ENCODE assay signal across 21 cellular contexts in the genomic region with DNA sequence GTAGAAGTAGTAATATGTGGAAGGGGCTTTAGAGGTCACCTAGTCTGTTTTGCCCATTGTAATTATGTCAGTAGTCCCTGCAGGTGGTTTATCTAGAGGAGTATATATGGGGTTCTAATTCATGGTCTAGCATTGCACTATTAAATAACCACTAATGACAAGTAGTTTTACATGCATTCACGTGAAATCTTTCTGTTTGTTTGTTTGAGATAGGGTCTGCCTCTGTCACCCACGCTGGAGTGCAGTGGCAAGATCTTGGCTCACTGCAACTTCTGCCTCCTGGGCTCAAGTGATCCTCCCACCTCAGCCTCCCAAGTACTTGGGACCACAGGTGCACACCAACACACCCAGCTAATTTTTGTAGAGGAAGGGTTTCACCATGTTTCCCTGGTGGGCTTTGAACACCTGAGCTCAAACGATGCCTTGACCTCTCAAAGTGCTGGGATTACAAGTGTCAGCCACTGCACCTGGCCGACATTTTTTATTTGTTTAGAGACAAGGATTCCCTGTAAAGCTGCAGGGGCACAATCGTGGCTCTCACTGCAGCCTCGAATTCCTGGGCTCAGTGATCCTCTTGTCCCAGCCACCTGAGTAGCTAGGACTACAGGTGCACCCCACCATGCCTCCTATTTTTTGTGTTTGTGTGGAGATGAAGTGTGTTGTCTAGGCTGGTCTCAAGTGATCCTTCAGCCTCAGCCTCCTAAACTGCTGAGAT. TPM values are rescaled to one million over a fixed set of nuclear protein-coding genes. Genes with fewer than 3 reads are reported as not detected.
DNase-seq lines count a peak whose midpoint lies in the region; ATAC-seq and TF ChIP-seq lines count a peak whose summit lies in the region.
"Had no signal": no experiment of that assay in that cellular context is flagged by ENCODE, and none has a peak within 500 bp of the region (broad histone marks: within the 10 kb centered on the region; RNA-seq: fewer than 3 reads in every experiment).

No MANE protein-coding gene starts in this region.

- no peaks in the 10 kb centered on the region for H4K20me1 ChIP-seq in H9 (ENCODE audit: control insufficient read depth, insufficient read depth, insufficient read length)

- no peak overlapping the region for H3K27ac ChIP-seq in H9 (ENCODE audit: insufficient read length, low read depth, low read length)
- H3K27ac ChIP-seq: gastrocnemius medialis, tibial nerve had no signal

- no peak overlapping the region for H4K8ac ChIP-seq in H9 (replicated peaks; ENCODE audit: insufficient read length, low read depth, low read length)

- WGBS in H9 (ENCODE audit: extremely low coverage, insufficient read length, low lambda C conversion rate), result no CpG with 5 or more reads among the region's 6 CpGs

- no peaks in the 10 kb centered on the region for H3K79me2 ChIP-seq in H9 (ENCODE audit: insufficient read depth, low read length)

- H2BK12ac ChIP-seq in H9 (ENCODE audit: insufficient read length, low read depth, low read length), result no peak overlapping the region

- no peak overlapping the region for H3K4ac ChIP-seq in H9 (ENCODE audit: low read depth, low read length)

- no peaks in the 10 kb centered on the region for H3K4me1 ChIP-seq in H9 (ENCODE audit: insufficient read depth, low read length)
- H3K4me1 ChIP-seq: gastrocnemius medialis, tibial nerve had no signal

- H3K27me3 Mint-ChIP-seq in activated CD4-positive, alpha-beta T cell treated with anti-CD3 and anti-CD28 coated beads, Interleukin-2, amount 10 ng/mL, durations not matched to agents 24 days and 14 days, result no peaks in the 10 kb centered on the region
- H3K27me3 Mint-ChIP-seq in H9 (ENCODE audit: low read depth), result no peaks in the 10 kb centered on the region; the same call in 1 of the 2 replicates
- peaks cover 24% of the 10 kb centered on the region for H3K27me3 Mint-ChIP-seq in WTC11 (ENCODE audit: low read depth)
- peaks cover 3% of the 10 kb centered on the region for H3K27me3 Mint-ChIP-seq in nephron progenitor cell (ENCODE audit: low read depth, poor library complexity)
- H3K27me3 Mint-ChIP-seq: activated CD8-positive, alpha-beta T cell treated with anti-CD3 and anti-CD28 coated beads for 36 hours; memory B cell had no signal

- H4K91ac ChIP-seq in H9 (ENCODE audit: insufficient read length, low read depth, low read length), result no peak overlapping the region

- DNase-seq in activated CD4-positive, alpha-beta T cell treated with anti-CD3 and anti-CD28 coated beads, Interleukin-2, amount 10 ng/mL, durations not matched to agents 24 days and 14 days, result no peak
- DNase-seq in activated CD4-positive, alpha-beta T cell treated with anti-CD3 and anti-CD28 coated beads, Interleukin-2, amount 50 U/mL, for 48 hours, result no peak
- peak; percentile 44 for DNase-seq in H9
- no peak for DNase-seq in WTC11 (ENCODE audit: low spot score)
- no peak for DNase-seq in nephron progenitor cell
- DNase-seq in stimulated activated CD4-positive, alpha-beta T cell treated with anti-CD3 and anti-CD28 coated beads, Interleukin-4, amount 100 ng/mL, for 1 hour, result no peak
- no peak for DNase-seq in SIG-M5 treated with dmso at 0.1 percent for 504 hours (lab: John Stamatoyannopoulos, UW; ENCODE audit: unreplicated experiment)
- DNase-seq: activated CD4-positive, CD25-positive, alpha-beta regulatory T cell; activated CD8-positive, alpha-beta T cell treated with anti-CD3 and anti-CD28 coated beads for 36 hours; gastrocnemius medialis; hippocampal formation; immature natural killer cell; Kasumi-1; left colon; SHP77 treated with DMSO at 0.1 percent for 48 hours; T1000 had no signal

- H3K9me3 ChIP-seq in H9 (ENCODE audit: control insufficient read depth, low read depth, low read length), result no peaks in the 10 kb centered on the region
- H3K9me3 ChIP-seq: gastrocnemius medialis, HAP-1, tibial nerve had no signal

- peak; percentile 27 for ATAC-seq in WTC11
- no peak for ATAC-seq in GM21526 (IDR thresholded peaks at IDR 0.05; ENCODE audit: low FRiP score, unreplicated experiment)
- ATAC-seq: activated CD8-positive, alpha-beta T cell treated with anti-CD3 and anti-CD28 coated beads for 36 hours; gastrocnemius medialis; left colon; Panc1 had no signal

- TF ChIP-seq CTCF in H9 (conservative IDR thresholded peaks at IDR 0.05), result no peak
- no peak for TF ChIP-seq CTCF in WTC11 (IDR thresholded peaks at IDR 0.05)
- TF ChIP-seq CTCF in nephron progenitor cell (IDR thresholded peaks at IDR 0.05), result no peak

- H2BK20ac ChIP-seq in H9 (ENCODE audit: low read depth, low read length, poor library complexity, severe bottlenecking), result no peak overlapping the region

- H3K9ac ChIP-seq in H9 (ENCODE audit: extremely low read depth, insufficient read length, low read length), result no peak overlapping the region

- H3K4me1 Mint-ChIP-seq in activated CD4-positive, alpha-beta T cell treated with anti-CD3 and anti-CD28 coated beads, Interleukin-2, amount 10 ng/mL, durations not matched to agents 24 days and 14 days, result no peaks in the 10 kb centered on the region
- peaks cover 46 to 51% of the 10 kb centered on the region in 2 experiments for H3K4me1 Mint-ChIP-seq in H9
- H3K4me1 Mint-ChIP-seq in WTC11, result peaks cover 46% of the 10 kb centered on the region
- peaks cover 37% of the 10 kb centered on the region for H3K4me1 Mint-ChIP-seq in nephron progenitor cell
- H3K4me1 Mint-ChIP-seq: immature natural killer cell, memory B cell had no signal

- no peak overlapping the region for H3K4me3 Mint-ChIP-seq in activated CD4-positive, alpha-beta T cell treated with anti-CD3 and anti-CD28 coated beads, Interleukin-2, amount 10 ng/mL, durations not matched to agents 24 days and 14 days
- H3K4me3 Mint-ChIP-seq in H9 (no peak overlapping the region), WTC11 (no peak overlapping the region), nephron progenitor cell (no peak overlapping the region)
- H3K4me3 Mint-ChIP-seq: activated CD8-positive, alpha-beta T cell treated with anti-CD3 and anti-CD28 coated beads for 36 hours; immature natural killer cell; memory B cell had no signal

- no peaks in the 10 kb centered on the region for H3K9me3 Mint-ChIP-seq in activated CD4-positive, alpha-beta T cell treated with anti-CD3 and anti-CD28 coated beads, Interleukin-2, amount 10 ng/mL, durations not matched to agents 24 days and 14 days
- H3K9me3 Mint-ChIP-seq in H9, result no peaks in the 10 kb centered on the region
- H3K9me3 Mint-ChIP-seq in WTC11, result no peaks in the 10 kb centered on the region
- H3K9me3 Mint-ChIP-seq in nephron progenitor cell, result no peaks in the 10 kb centered on the region
- H3K9me3 Mint-ChIP-seq: activated CD8-positive, alpha-beta T cell treated with anti-CD3 and anti-CD28 coated beads for 36 hours; immature natural killer cell; memory B cell had no signal

- H3K23ac ChIP-seq in H9 (ENCODE audit: insufficient read length, low read depth, low read length), result no peak overlapping the region

- H3K27me3 ChIP-seq in H9 (ENCODE audit: insufficient read depth, low read length), result no peaks in the 10 kb centered on the region
- H3K27me3 ChIP-seq: gastrocnemius medialis, tibial nerve had no signal

- H2AK5ac ChIP-seq in H9 (ENCODE audit: insufficient read length, low read length), result no peak overlapping the region

- no peak overlapping the region for H4K5ac ChIP-seq in H9 (ENCODE audit: insufficient read length, low read depth, low read length)

- intact Hi-C loops in activated CD4-positive, alpha-beta T cell treated with anti-CD3 and anti-CD28 coated beads, Interleukin-2, amount 10 ng/mL, durations not matched to agents 24 days and 14 days (cut with micrococcal nuclease), result loop anchor here (5.0 kb wide), 1 partner anchor 37 kb away; no protein-coding TSS in a partner anchor

- H2BK15ac ChIP-seq in H9 (ENCODE audit: low read depth, low read length), result no peak overlapping the region

- no peak overlapping the region for H2BK120ac ChIP-seq in H9 (ENCODE audit: low read depth, low read length, poor library complexity, severe bottlenecking)

- peak overlapping the region; percentile 6 for H3K27ac Mint-ChIP-seq in activated CD4-positive, alpha-beta T cell treated with anti-CD3 and anti-CD28 coated beads, Interleukin-2, amount 10 ng/mL, durations not matched to agents 24 days and 14 days
- H3K27ac Mint-ChIP-seq in H9, result peak overlapping the region in 2 of 3 experiments; percentile 78 to 94; a peak in 3 of 7 replicates
- peak overlapping the region; percentile 86 for H3K27ac Mint-ChIP-seq in WTC11
- peak overlapping the region; percentile 43 for H3K27ac Mint-ChIP-seq in nephron progenitor cell
- H3K27ac Mint-ChIP-seq: activated CD8-positive, alpha-beta T cell treated with anti-CD3 and anti-CD28 coated beads for 36 hours; immature natural killer cell had no signal

- no peaks in the 10 kb centered on the region for H3K79me1 ChIP-seq in H9 (ENCODE audit: insufficient read depth, low read depth, low read length, poor library complexity, severe bottlenecking)

- no peak overlapping the region for H3K56ac ChIP-seq in H9 (ENCODE audit: insufficient read length, low read depth, low read length)

- H3T11ph ChIP-seq in H9 (ENCODE audit: low read length), result no peak overlapping the region

- H3K18ac ChIP-seq in H9 (ENCODE audit: insufficient read length, low read depth, low read length), result no peak overlapping the region

- H3K23me2 ChIP-seq in H9 (ENCODE audit: insufficient read length, low read depth, low read length, poor library complexity, severe bottlenecking), result no peaks in the 10 kb centered on the region

- H3K36me3 Mint-ChIP-seq in activated CD4-positive, alpha-beta T cell treated with anti-CD3 and anti-CD28 coated beads, Interleukin-2, amount 10 ng/mL, durations not matched to agents 24 days and 14 days (ENCODE audit: low read depth), result peaks cover 47% of the 10 kb centered on the region
- H3K36me3 Mint-ChIP-seq in H9 (ENCODE audit: insufficient read depth in 1 of 3, low read depth in 3 of 3), result peaks cover 25 to 57% (median 42%) of the 10 kb centered on the region in 3 experiments; a peak in 6 of 7 replicates
- peaks cover 43% of the 10 kb centered on the region for H3K36me3 Mint-ChIP-seq in WTC11
- H3K36me3 Mint-ChIP-seq in nephron progenitor cell (ENCODE audit: low read depth), result peaks cover 59% of the 10 kb centered on the region

- H3K14ac ChIP-seq in H9 (ENCODE audit: insufficient read depth, low read length), result no peak overlapping the region

- no peak overlapping the region for H2AFZ ChIP-seq in H9 (ENCODE audit: low read length)

- H3K4me2 ChIP-seq in H9 (ENCODE audit: insufficient read depth, insufficient read length, low read length), result no peak overlapping the region

- H2BK5ac ChIP-seq in H9 (ENCODE audit: insufficient read length, low read length), result no peak overlapping the region

- POLR2A ChIA-PET in WTC11 (lab: Charles Lee), result interaction anchor here (2.3 kb wide), 1 partner anchor 12 kb away, joined by 10 read pairs; a partner anchor contains a TSS

- CTCF ChIA-PET in WTC11 (lab: Charles Lee), result interaction anchor here (1.0 to 1.6 kb wide), 2 partner anchors 107 to 610 kb away, joined by 3 read pairs; no protein-coding TSS in a partner anchor

TF ChIP-seq in WTC11, 78 proteins besides CTCF, POLR2A, EP300 and RAD21:
- TF ChIP-seq NFATC4 (CRISPR knock-in tag; IDR thresholded peaks at IDR 0.05) (0 out of 2 replicates have a peak, but pooled peaks have one; percentile 11), FOXJ3 (CRISPR knock-in tag; IDR thresholded peaks at IDR 0.05; ENCODE audit: borderline replicate concordance) (no peak)

RNA-seq across cellular contexts. Expression of a gene that starts 12.0 kb away (rescaled TPM):
- total RNA-seq in activated CD4-positive, alpha-beta T cell treated with anti-CD3 and anti-CD28 coated beads, Interleukin-2, amount 10 ng/mL, durations not matched to agents 24 days and 14 days, result 34.1 and 39.1 TPM in 2 replicates
- 49.9 TPM in 2 replicates for total RNA-seq in H9 (2021)
- total RNA-seq in WTC11 (2021), result 26.6 to 31.6 TPM (median 27.2 TPM) in 3 replicates

Comparison
In these comparisons a context has a peak if more than half of its experiments do, and no peak if none do; other contexts are left out.
1. H3K27ac Mint-ChIP-seq: peak in every context shown above with its lines; median percentile 86 in H9; 86 in WTC11; 43 in nephron progenitor cell; 6 in activated CD4-positive, alpha-beta T cell treated with anti-CD3 and anti-CD28 coated beads, Interleukin-2, amount 10 ng/mL, durations not matched to agents 24 days and 14 days.